In the genomic region with DNA sequence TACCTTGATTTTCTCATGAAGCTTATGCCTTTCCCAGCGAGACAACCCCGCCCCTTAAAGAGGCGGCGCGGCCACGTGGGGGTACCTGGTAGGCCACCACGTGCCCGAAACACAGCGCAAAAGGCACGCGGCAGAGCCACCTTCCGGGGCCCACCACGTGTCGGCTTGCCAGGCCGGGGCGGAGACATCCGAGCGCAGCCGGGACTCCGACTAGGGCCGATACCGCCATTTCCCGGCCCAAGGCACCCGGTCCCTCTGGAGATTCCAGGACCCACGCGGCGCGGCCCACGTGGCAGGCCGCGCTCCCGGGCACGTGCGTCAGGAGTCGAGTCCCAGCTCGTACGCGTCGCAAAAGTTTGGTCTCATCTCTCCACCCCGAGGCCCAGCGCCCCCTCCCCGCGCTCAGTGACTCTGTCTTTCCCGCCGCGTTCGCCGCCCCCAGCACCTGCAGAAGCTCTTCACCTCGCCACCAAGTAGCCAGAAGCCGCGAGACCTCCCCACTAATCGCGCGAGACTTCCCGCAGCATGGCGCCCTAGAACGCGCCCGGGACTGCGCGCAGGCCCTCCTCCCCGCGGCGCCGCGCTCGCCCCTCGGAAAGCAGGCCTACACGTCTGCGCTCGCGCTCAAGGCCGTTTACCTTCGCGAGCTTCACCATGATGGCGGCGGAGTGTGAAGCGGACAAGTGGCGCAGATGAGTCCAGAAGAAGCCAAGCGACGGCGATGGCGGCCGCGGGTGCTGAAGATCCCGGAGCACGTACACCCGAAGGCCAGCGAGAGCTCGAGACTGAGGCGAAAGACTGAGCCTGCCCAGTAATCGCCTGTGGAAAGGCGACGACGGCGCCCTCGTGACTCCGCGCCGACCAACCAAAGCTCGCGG, we compare ENCODE assay signal across 8 cellular contexts. TPM values are rescaled to one million over a fixed set of nuclear protein-coding genes. Genes with fewer than 3 reads are reported as not detected.
DNase-seq lines count a peak whose midpoint lies in the region; ATAC-seq and TF ChIP-seq lines count a peak whose summit lies in the region.

A gene with protein sequence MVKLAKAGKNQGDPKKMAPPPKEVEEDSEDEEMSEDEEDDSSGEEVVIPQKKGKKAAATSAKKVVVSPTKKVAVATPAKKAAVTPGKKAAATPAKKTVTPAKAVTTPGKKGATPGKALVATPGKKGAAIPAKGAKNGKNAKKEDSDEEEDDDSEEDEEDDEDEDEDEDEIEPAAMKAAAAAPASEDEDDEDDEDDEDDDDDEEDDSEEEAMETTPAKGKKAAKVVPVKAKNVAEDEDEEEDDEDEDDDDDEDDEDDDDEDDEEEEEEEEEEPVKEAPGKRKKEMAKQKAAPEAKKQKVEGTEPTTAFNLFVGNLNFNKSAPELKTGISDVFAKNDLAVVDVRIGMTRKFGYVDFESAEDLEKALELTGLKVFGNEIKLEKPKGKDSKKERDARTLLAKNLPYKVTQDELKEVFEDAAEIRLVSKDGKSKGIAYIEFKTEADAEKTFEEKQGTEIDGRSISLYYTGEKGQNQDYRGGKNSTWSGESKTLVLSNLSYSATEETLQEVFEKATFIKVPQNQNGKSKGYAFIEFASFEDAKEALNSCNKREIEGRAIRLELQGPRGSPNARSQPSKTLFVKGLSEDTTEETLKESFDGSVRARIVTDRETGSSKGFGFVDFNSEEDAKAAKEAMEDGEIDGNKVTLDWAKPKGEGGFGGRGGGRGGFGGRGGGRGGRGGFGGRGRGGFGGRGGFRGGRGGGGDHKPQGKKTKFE (minus strand): TSS at position 787 of the 878 bp plus-strand sequence. CDS start 131 bp downstream, at position 656.

- DNase-seq in DMS53 (lab: John Stamatoyannopoulos, UW) (peak; percentile 98), Panc1 (ENCODE audit: low read depth, low spot score) (peak; percentile 80), fibroblast of gingiva (ENCODE audit: low read depth) (peak; percentile 98), nephron progenitor cell (peak; percentile 87)
- DNase-seq in activated T-cell treated with anti-CD3 and anti-CD28 coated beads, Interleukin-2, amount 50 U/mL, for 48 hours: peak; percentile 83 to 84
- peak; percentile 83 to 91 for DNase-seq in stimulated activated naive CD8-positive, alpha-beta T cell treated with anti-CD3 and anti-CD28 coated beads, Interleukin-15, amount 100 ng/mL, for 72 hours

- H3K4me3 Mint-ChIP-seq in nephron progenitor cell: peak within 1 kb of the TSS; percentile 97
- peak within 1 kb of the TSS; percentile 93 for H3K4me3 Mint-ChIP-seq in stimulated activated naive CD8-positive, alpha-beta T cell treated with anti-CD3 and anti-CD28 coated beads, Interleukin-15, amount 100 ng/mL, for 72 hours

- BruUV-seq in Panc1 (replicated peaks; lab: Mats Ljungman, UMichigan): no TSS peak

- H3K4me1 ChIP-seq in Panc1 (ENCODE audit: control insufficient read depth, insufficient read depth, low read length): peaks cover 19% of the 10 kb centered on the region

- peaks cover 71% of the 10 kb centered on the region for H3K4me1 Mint-ChIP-seq in nephron progenitor cell
- H3K4me1 Mint-ChIP-seq in stimulated activated naive CD8-positive, alpha-beta T cell treated with anti-CD3 and anti-CD28 coated beads, Interleukin-15, amount 100 ng/mL, for 72 hours: peaks cover 47% of the 10 kb centered on the region

- CTCF ChIA-PET in Panc1 (lab: Charles Lee): interaction anchor here (0.6 to 1.5 kb wide), 4 partner anchors 19 to 1822 kb away, joined by 3 to 11 read pairs (median 8); no protein-coding TSS in a partner anchor

- H3K4me3 ChIP-seq in Panc1 (ENCODE audit: low read depth in 2 of 2, low read length in 2 of 2): peak within 1 kb of the TSS; percentile 93 to 100

- peak; percentile 86 for ATAC-seq in GM21576 (IDR thresholded peaks at IDR 0.05; ENCODE audit: unreplicated experiment)
- peak; percentile 95 for ATAC-seq in Panc1
- ATAC-seq in stimulated activated naive CD8-positive, alpha-beta T cell treated with anti-CD3 and anti-CD28 coated beads, Interleukin-15, amount 100 ng/mL, for 72 hours: peak; percentile 93

- TF ChIP-seq RAD21 in Ishikawa (IDR thresholded peaks at IDR 0.05; ENCODE audit: low read depth): no peak

- H3K27me3 ChIP-seq in Panc1 (ENCODE audit: control insufficient read depth, insufficient read depth, low read length): no peaks in the 10 kb centered on the region

- H3K9me3 Mint-ChIP-seq in nephron progenitor cell: no peaks in the 10 kb centered on the region
- no peaks in the 10 kb centered on the region for H3K9me3 Mint-ChIP-seq in stimulated activated naive CD8-positive, alpha-beta T cell treated with anti-CD3 and anti-CD28 coated beads, Interleukin-15, amount 100 ng/mL, for 72 hours

- TF ChIP-seq EP300 in Ishikawa (IDR thresholded peaks at IDR 0.05; ENCODE audit: borderline replicate concordance): no peak

- in situ Hi-C loops in Panc1 (cut with HindIII; ENCODE audit: low pct_unique_long_range_greater_than_20kb, low sequenced_read_pairs): no loop called here

- H3K27ac ChIP-seq in Panc1 (ENCODE audit: low read length): peak within 1 kb of the TSS; percentile 98

- TF ChIP-seq CTCF in Panc1 (IDR thresholded peaks at IDR 0.05) (no peak), nephron progenitor cell (IDR thresholded peaks at IDR 0.05) (no peak)

- no peaks in the 10 kb centered on the region for H3K27me3 Mint-ChIP-seq in nephron progenitor cell (ENCODE audit: low read depth, poor library complexity)
- no peaks in the 10 kb centered on the region for H3K27me3 Mint-ChIP-seq in stimulated activated naive CD8-positive, alpha-beta T cell treated with anti-CD3 and anti-CD28 coated beads, Interleukin-15, amount 100 ng/mL, for 72 hours

- H3K36me3 ChIP-seq in Panc1 (ENCODE audit: control insufficient read depth, insufficient read depth, low read length): peaks cover 44% of the 10 kb centered on the region

- peak within 1 kb of the TSS; percentile 100 for H3K27ac Mint-ChIP-seq in nephron progenitor cell
- peak within 1 kb of the TSS; percentile 100 for H3K27ac Mint-ChIP-seq in stimulated activated naive CD8-positive, alpha-beta T cell treated with anti-CD3 and anti-CD28 coated beads, Interleukin-15, amount 100 ng/mL, for 72 hours

- H3K36me3 Mint-ChIP-seq in nephron progenitor cell (ENCODE audit: low read depth): peaks cover 47% of the 10 kb centered on the region

- intact Hi-C loops in Panc1 (cut with micrococcal nuclease; ENCODE audit: unreplicated experiment): no loop called here

- POLR2A ChIA-PET in Panc1 (lab: Charles Lee): interaction anchor here (0.5 to 1.4 kb wide), 14 partner anchors 10 to 1144 kb away, joined by 3 to 17 read pairs (median 5); no protein-coding TSS in a partner anchor

- H3K9me3 ChIP-seq in Panc1 (ENCODE audit: control insufficient read depth, insufficient read depth, low read depth, low read length): no peaks in the 10 kb centered on the region

TF ChIP-seq in Ishikawa, 13 proteins besides CTCF, POLR2A, EP300 and RAD21:
- no peak for TF ChIP-seq CEBPB (IDR thresholded peaks at IDR 0.05)
- peak; percentile 98 for TF ChIP-seq USF1 (IDR thresholded peaks at IDR 0.05)
- TF ChIP-seq TCF12 (IDR thresholded peaks at IDR 0.05; ENCODE audit: low read depth): no peak; the same call in 1 of the 2 replicates
- TF ChIP-seq, protein P1, sequence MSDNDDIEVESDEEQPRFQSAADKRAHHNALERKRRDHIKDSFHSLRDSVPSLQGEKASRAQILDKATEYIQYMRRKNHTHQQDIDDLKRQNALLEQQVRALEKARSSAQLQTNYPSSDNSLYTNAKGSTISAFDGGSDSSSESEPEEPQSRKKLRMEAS (IDR thresholded peaks at IDR 0.05): peak; percentile 99
- TF ChIP-seq TAF1 (IDR thresholded peaks at IDR 0.05; ENCODE audit: low read depth): peak; percentile 96
- no peak; the same call in 1 of the 2 replicates for TF ChIP-seq EGR1 (IDR thresholded peaks at IDR 0.05)
- peak; percentile 14; the same call in 1 of the 2 replicates for TF ChIP-seq REST (IDR thresholded peaks at IDR 0.05; ENCODE audit: low read depth)
- TF ChIP-seq TEAD4 (IDR thresholded peaks at IDR 0.05): no peak
- TF ChIP-seq CREB1 (IDR thresholded peaks at IDR 0.05; ENCODE audit: low read depth): no peak
- no peak for TF ChIP-seq FOXM1 (IDR thresholded peaks at IDR 0.05; ENCODE audit: borderline replicate concordance, low read depth)
- TF ChIP-seq ZBTB7A (IDR thresholded peaks at IDR 0.05; ENCODE audit: low read depth): no peak
- no peak for TF ChIP-seq NFIC (IDR thresholded peaks at IDR 0.05)
- peak; percentile 89 for TF ChIP-seq YY1 (IDR thresholded peaks at IDR 0.05; ENCODE audit: low read depth)

RNA-seq across cellular contexts. Expression of the gene that starts here (rescaled TPM):
- 778 TPM for total RNA-seq in Panc1 (2021; ENCODE audit: unreplicated experiment)
- polyA plus RNA-seq in Panc1 (2012; ENCODE audit: insufficient read length): 489 TPM

Comparison
In these comparisons a context has a peak if more than half of its experiments do, and no peak if none do; other contexts are left out.
1. Peak in every context shown above with its lines: DNase-seq, ATAC-seq, H3K4me3 ChIP-seq and H3K27ac ChIP-seq.